ENCODE assay signal across 1 cellular context in the genomic region with DNA sequence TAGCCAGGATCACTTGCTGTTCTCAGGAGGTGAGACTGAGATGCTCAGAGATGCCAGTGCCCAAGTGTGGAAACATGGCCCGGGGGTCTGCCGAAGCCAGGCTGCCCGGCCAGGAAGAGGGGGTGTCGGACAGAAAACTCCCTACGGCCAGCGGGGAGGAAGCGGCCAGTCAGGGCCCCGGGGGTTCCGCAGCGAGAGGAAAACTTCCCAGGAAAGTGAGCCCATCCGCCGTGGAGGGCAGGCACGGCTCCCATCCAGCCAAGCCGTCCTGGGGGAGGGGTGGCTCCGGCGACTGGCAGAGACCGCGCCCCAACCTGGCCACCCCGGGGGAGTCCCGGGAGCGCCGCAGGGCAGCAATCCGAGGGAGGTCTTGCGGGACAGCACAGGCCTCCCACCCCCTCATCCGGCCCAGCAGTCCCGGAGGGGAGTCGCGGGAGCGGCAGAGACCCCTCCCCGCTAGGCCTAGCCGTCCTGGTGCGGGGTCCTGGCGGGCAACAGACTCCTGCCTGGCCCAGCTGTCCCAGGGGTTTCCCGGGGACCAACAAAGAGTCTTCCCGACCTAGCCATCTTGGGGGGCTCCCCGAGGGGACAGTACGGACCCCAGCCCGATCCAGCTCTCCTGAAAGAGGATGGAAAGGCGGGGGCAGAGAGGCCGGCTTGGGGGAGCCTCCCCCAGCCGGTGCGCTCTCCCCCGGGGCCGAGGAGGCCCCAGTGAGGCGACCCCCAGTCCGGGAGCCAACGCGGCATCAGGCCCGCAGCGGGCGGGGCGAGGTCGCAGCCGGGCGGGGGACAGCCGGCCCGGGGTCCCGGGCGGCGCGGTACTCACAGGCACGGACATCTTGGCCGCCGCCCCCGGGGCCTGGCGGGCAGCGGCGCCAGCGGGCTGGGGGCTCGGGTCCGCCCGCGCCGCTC.
TF ChIP-seq lines count a peak whose summit lies in the region.

No MANE protein-coding gene starts in this region.

TF ChIP-seq in HepG2, 621 proteins besides CTCF, POLR2A, EP300 and RAD21 (continued from another document and continues in another):
- TF ChIP-seq, protein P1, sequence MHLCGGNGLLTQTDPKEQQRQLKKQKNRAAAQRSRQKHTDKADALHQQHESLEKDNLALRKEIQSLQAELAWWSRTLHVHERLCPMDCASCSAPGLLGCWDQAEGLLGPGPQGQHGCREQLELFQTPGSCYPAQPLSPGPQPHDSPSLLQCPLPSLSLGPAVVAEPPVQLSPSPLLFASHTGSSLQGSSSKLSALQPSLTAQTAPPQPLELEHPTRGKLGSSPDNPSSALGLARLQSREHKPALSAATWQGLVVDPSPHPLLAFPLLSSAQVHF (CRISPR knock-in tag; IDR thresholded peaks at IDR 0.05), result no peak
- TF ChIP-seq ZNF121 (CRISPR knock-in tag; IDR thresholded peaks at IDR 0.05) (no peak), ZNF562 (CRISPR knock-in tag; IDR thresholded peaks at IDR 0.05; ENCODE audit: borderline replicate concordance) (no peak), SP5 (CRISPR knock-in tag; IDR thresholded peaks at IDR 0.05; ENCODE audit: borderline replicate concordance, low read depth) (no peak), FOXC1 (CRISPR knock-in tag; IDR thresholded peaks at IDR 0.05; ENCODE audit: borderline replicate concordance) (peak; percentile 30; the same call in 1 of the 2 replicates), CBFB (CRISPR knock-in tag; IDR thresholded peaks at IDR 0.05) (0 out of 2 replicates have a peak, but pooled peaks have one; percentile 27), MYNN (CRISPR knock-in tag; IDR thresholded peaks at IDR 0.05; ENCODE audit: low read depth) (peak; percentile 36; the same call in 1 of the 2 replicates), EEA1 (CRISPR knock-in tag; IDR thresholded peaks at IDR 0.05; ENCODE audit: borderline replicate concordance) (no peak; the same call in 1 of the 2 replicates), AKAP8 (CRISPR knock-in tag; IDR thresholded peaks at IDR 0.05) (0 out of 2 replicates have a peak, but pooled peaks have one; percentile 19), IRF2 (CRISPR knock-in tag; IDR thresholded peaks at IDR 0.05) (no peak), DNMT3B (CRISPR knock-in tag; conservative IDR thresholded peaks at IDR 0.05) (no peak), MBNL3 (CRISPR knock-in tag; conservative IDR thresholded peaks at IDR 0.05) (no peak), ZMYM4 (CRISPR knock-in tag; IDR thresholded peaks at IDR 0.05) (0 out of 2 replicates have a peak, but pooled peaks have one; percentile 10), ZNF264 (CRISPR knock-in tag; IDR thresholded peaks at IDR 0.05) (no peak), TBX2 (CRISPR knock-in tag; IDR thresholded peaks at IDR 0.05; ENCODE audit: borderline replicate concordance) (peak; percentile 7; the same call in 1 of the 2 replicates), NRL (CRISPR knock-in tag; IDR thresholded peaks at IDR 0.05; ENCODE audit: borderline replicate concordance) (0 out of 2 replicates have a peak, but pooled peaks have one; percentile 36), ZNF136 (CRISPR knock-in tag; IDR thresholded peaks at IDR 0.05; ENCODE audit: low read depth) (no peak), CHD4 (IDR thresholded peaks at IDR 0.05; ENCODE audit: borderline replicate concordance, low read length) (no peak), SRY (CRISPR knock-in tag; IDR thresholded peaks at IDR 0.05) (no peak), ZSCAN9 (CRISPR knock-in tag; IDR thresholded peaks at IDR 0.05; ENCODE audit: borderline replicate concordance) (no peak), MBD4 (IDR thresholded peaks at IDR 0.05; ENCODE audit: borderline replicate concordance, low read length) (no peak), ZNF850 (CRISPR knock-in tag; conservative IDR thresholded peaks at IDR 0.05) (no peak), MED1 (CRISPR knock-in tag; IDR thresholded peaks at IDR 0.05) (no peak), ZNF34 (CRISPR knock-in tag; IDR thresholded peaks at IDR 0.05; ENCODE audit: borderline replicate concordance) (no peak), ZNF383 (CRISPR knock-in tag; IDR thresholded peaks at IDR 0.05; ENCODE audit: borderline replicate concordance) (no peak), SMAD1 (CRISPR knock-in tag; IDR thresholded peaks at IDR 0.05; ENCODE audit: borderline replicate concordance, low read depth) (no peak), KLF9 (CRISPR knock-in tag; IDR thresholded peaks at IDR 0.05; ENCODE audit: low read depth) (no peak), ZNF253 (CRISPR knock-in tag; IDR thresholded peaks at IDR 0.05; ENCODE audit: borderline replicate concordance) (no peak), PAF1 (CRISPR knock-in tag; IDR thresholded peaks at IDR 0.05) (no peak), ZNF546 (CRISPR knock-in tag; conservative IDR thresholded peaks at IDR 0.05) (no peak), CBX2 (IDR thresholded peaks at IDR 0.05; ENCODE audit: low read depth, low read length) (no peak), CBX2 (CRISPR knock-in tag; IDR thresholded peaks at IDR 0.05; ENCODE audit: low read depth) (no peak), SCMH1 (CRISPR knock-in tag; IDR thresholded peaks at IDR 0.05; ENCODE audit: borderline replicate concordance) (no peak), ARNT2 (CRISPR knock-in tag; IDR thresholded peaks at IDR 0.05; ENCODE audit: low read depth) (peak; percentile 1; the same call in 1 of the 2 replicates), NAIF1 (CRISPR knock-in tag; IDR thresholded peaks at IDR 0.05; ENCODE audit: borderline replicate concordance) (no peak), NFIC (IDR thresholded peaks at IDR 0.05; ENCODE audit: low read length) (no peak), ZNF180 (CRISPR knock-in tag; IDR thresholded peaks at IDR 0.05; ENCODE audit: borderline replicate concordance, low read depth) (no peak), RARA (CRISPR knock-in tag; IDR thresholded peaks at IDR 0.05) (0 out of 2 replicates have a peak, but pooled peaks have one; percentile 18), ZFP36L2 (CRISPR knock-in tag; IDR thresholded peaks at IDR 0.05) (no peak), HNF4A (CRISPR knock-in tag; IDR thresholded peaks at IDR 0.05) (no peak)
- TF ChIP-seq, protein P2, sequence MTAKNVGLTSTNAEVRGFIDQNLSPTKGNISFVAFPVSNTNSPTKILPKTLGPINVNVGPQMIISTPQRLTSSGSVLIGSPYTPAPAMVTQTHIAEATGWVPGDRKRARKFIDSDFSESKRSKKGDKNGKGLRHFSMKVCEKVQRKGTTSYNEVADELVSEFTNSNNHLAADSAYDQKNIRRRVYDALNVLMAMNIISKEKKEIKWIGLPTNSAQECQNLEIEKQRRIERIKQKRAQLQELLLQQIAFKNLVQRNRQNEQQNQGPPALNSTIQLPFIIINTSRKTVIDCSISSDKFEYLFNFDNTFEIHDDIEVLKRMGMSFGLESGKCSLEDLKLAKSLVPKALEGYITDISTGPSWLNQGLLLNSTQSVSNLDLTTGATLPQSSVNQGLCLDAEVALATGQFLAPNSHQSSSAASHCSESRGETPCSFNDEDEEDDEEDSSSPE (CRISPR knock-in tag; IDR thresholded peaks at IDR 0.05), result no peak
- TF ChIP-seq, protein P3, sequence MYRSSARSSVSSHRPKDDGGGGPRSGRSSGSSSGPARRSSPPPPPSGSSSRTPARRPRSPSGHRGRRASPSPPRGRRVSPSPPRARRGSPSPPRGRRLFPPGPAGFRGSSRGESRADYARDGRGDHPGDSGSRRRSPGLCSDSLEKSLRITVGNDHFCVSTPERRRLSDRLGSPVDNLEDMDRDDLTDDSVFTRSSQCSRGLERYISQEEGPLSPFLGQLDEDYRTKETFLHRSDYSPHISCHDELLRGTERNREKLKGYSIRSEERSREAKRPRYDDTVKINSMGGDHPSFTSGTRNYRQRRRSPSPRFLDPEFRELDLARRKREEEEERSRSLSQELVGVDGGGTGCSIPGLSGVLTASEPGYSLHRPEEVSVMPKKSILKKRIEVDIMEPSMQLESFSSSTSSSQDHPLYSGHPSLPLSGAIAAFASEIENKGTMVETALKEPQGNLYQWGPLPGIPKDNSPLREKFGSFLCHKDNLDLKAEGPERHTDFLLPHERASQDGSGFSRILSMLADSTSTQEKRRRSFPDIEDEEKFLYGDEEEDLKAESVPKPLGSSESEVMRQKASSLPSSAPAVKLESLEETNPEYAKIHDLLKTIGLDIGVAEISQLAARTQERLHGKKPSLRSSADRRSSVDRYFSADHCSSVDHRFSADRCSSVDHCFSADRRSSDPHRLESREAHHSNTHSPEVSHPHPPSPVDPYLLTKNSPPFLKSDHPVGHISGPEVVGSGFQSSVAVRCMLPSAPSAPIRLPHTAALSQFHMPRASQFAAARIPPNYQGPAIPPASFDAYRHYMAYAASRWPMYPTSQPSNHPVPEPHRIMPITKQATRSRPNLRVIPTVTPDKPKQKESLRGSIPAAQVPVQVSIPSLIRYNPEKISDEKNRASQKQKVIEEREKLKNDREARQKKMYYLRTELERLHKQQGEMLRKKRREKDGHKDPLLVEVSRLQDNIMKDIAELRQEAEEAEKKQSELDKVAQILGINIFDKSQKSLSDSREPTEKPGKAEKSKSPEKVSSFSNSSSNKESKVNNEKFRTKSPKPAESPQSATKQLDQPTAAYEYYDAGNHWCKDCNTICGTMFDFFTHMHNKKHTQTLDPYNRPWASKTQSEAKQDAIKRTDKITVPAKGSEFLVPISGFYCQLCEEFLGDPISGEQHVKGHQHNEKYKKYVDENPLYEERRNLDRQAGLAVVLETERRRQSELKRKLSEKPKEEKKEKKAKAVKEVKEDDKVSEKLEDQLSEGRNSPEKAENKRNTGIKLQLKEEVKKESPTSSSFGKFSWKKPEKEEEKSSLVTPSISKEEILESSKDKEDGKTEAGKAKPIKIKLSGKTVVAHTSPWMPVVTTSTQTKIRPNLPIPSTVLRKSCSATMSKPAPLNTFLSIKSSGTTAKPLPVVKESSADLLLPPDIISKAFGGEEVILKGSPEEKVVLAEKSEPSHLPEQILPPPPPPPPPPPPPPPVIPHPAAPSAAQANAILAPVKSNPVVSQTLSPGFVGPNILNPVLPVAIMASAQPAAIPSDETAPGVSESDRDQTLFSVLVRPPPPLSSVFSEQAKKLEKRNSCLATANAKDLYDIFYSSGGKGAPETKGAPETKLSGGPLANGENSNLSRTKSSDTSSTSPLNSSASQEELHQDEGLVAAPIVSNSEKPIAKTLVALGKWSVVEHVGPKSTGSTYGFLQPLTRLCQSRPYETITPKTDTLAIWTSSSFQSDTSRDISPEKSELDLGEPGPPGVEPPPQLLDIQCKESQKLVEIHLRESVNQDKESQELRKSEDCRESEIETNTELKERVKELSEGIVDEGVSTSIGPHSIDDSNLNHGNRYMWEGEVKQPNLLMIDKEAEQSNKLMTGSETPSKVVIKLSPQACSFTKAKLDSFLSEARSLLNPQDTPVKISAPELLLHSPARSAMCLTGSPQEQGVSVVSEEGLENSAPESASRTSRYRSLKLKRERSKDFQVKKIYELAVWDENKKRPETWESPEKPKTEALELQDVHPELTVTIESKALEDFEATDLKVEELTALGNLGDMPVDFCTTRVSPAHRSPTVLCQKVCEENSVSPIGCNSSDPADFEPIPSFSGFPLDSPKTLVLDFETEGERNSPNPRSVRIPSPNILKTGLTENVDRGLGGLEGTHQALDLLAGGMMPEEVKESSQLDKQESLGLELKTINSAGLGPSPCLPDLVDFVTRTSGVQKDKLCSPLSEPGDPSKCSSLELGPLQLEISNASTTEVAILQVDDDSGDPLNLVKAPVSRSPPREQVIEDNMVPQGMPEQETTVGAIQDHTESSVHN (CRISPR knock-in tag; IDR thresholded peaks at IDR 0.05), result no peak
- TF ChIP-seq, protein P4, sequence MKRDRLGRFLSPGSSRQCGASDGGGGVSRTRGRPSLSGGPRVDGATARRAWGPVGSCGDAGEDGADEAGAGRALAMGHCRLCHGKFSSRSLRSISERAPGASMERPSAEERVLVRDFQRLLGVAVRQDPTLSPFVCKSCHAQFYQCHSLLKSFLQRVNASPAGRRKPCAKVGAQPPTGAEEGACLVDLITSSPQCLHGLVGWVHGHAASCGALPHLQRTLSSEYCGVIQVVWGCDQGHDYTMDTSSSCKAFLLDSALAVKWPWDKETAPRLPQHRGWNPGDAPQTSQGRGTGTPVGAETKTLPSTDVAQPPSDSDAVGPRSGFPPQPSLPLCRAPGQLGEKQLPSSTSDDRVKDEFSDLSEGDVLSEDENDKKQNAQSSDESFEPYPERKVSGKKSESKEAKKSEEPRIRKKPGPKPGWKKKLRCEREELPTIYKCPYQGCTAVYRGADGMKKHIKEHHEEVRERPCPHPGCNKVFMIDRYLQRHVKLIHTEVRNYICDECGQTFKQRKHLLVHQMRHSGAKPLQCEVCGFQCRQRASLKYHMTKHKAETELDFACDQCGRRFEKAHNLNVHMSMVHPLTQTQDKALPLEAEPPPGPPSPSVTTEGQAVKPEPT (CRISPR knock-in tag; IDR thresholded peaks at IDR 0.05; ENCODE audit: low read depth), result no peak
- TF ChIP-seq, protein P5, sequence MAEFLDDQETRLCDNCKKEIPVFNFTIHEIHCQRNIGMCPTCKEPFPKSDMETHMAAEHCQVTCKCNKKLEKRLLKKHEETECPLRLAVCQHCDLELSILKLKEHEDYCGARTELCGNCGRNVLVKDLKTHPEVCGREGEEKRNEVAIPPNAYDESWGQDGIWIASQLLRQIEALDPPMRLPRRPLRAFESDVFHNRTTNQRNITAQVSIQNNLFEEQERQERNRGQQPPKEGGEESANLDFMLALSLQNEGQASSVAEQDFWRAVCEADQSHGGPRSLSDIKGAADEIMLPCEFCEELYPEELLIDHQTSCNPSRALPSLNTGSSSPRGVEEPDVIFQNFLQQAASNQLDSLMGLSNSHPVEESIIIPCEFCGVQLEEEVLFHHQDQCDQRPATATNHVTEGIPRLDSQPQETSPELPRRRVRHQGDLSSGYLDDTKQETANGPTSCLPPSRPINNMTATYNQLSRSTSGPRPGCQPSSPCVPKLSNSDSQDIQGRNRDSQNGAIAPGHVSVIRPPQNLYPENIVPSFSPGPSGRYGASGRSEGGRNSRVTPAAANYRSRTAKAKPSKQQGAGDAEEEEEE (CRISPR knock-in tag; IDR thresholded peaks at IDR 0.05; ENCODE audit: borderline replicate concordance), result no peak
- TF ChIP-seq, protein P6, sequence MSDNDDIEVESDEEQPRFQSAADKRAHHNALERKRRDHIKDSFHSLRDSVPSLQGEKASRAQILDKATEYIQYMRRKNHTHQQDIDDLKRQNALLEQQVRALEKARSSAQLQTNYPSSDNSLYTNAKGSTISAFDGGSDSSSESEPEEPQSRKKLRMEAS (IDR thresholded peaks at IDR 0.05), result no peak; the same call in 1 of the 2 replicates
- TF ChIP-seq, protein P7, sequence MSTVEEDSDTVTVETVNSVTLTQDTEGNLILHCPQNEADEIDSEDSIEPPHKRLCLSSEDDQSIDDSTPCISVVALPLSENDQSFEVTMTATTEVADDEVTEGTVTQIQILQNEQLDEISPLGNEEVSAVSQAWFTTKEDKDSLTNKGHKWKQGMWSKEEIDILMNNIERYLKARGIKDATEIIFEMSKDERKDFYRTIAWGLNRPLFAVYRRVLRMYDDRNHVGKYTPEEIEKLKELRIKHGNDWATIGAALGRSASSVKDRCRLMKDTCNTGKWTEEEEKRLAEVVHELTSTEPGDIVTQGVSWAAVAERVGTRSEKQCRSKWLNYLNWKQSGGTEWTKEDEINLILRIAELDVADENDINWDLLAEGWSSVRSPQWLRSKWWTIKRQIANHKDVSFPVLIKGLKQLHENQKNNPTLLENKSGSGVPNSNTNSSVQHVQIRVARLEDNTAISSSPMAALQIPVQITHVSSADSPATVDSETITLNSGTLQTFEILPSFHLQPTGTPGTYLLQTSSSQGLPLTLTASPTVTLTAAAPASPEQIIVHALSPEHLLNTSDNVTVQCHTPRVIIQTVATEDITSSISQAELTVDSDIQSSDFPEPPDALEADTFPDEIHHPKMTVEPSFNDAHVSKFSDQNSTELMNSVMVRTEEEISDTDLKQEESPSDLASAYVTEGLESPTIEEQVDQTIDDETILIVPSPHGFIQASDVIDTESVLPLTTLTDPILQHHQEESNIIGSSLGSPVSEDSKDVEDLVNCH (CRISPR knock-in tag; IDR thresholded peaks at IDR 0.05), result no peak
- TF ChIP-seq, protein P8, sequence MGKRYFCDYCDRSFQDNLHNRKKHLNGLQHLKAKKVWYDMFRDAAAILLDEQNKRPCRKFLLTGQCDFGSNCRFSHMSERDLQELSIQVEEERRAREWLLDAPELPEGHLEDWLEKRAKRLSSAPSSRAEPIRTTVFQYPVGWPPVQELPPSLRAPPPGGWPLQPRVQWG (CRISPR knock-in tag; IDR thresholded peaks at IDR 0.05; ENCODE audit: borderline replicate concordance, low read depth), result no peak
